In the genomic region with DNA sequence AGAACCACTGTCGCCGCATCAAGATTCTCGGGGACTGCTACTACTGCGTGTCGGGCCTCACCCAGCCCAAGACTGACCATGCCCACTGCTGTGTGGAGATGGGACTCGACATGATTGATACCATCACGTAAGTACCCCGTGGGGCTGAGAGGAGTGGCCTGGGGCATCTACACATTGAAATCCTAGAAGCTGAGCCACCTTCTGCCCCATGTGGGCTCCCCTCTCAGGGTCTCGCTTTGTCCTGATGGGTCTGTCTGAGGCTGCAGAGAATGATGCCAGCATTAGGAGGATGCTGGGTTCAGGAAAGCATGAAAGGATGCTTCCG, we compare ENCODE assay signal across 20 cellular contexts.
DNase-seq lines count a peak whose midpoint lies in the region; ATAC-seq, FAIRE-seq and TF ChIP-seq lines count a peak whose summit lies in the region.
"Had no signal": no experiment of that assay in that cellular context is flagged by ENCODE, and none has a peak within 500 bp of the region (broad histone marks: within the 10 kb centered on the region; RNA-seq: fewer than 3 reads in every experiment).

No MANE protein-coding gene starts in this region.

- WGBS in hepatocyte (ENCODE audit: low lambda C conversion rate, missing lambda C conversion rate): 94% methylated on average over 10 of the region's 10 CpGs
- no CpG with 5 or more reads among the region's 10 CpGs for WGBS in neuronal stem cell (ENCODE audit: extremely low coverage in 2 of 2, insufficient read length in 2 of 2, insufficient replicate concordance in 1 of 2), 2 donors
- WGBS in pancreas, 2 donors: 93 to 95% methylated on average over 10 of the region's 10 CpGs

- H3K27me3 ChIP-seq in Caco-2 (replicated peaks; ENCODE audit: control insufficient read depth, insufficient read depth, low read length) (no peaks in the 10 kb centered on the region), RWPE2 (ENCODE audit: insufficient read depth, poor library complexity, severe bottlenecking) (no peaks in the 10 kb centered on the region), hepatocyte (no peaks in the 10 kb centered on the region), neuronal stem cell (ENCODE audit: control insufficient read depth in 3 of 3, insufficient read depth in 3 of 3, low read depth in 1 of 3, low read length in 3 of 3) (no peaks in the 10 kb centered on the region), colonic mucosa (no peaks in the 10 kb centered on the region), pancreas (no peaks in the 10 kb centered on the region)

- FAIRE-seq in pancreas (lab: Jason Lieb, UNC): no peak
- FAIRE-seq: G401.6, GM12892, GM19239, H1 had no signal

- no TSS peak for BruUV-seq in Caco-2 (replicated peaks; lab: Mats Ljungman, UMichigan)

- no peak for DNase-seq in Caco-2
- peak; percentile 42 for DNase-seq in RWPE2 (ENCODE audit: low spot score)
- DNase-seq in hepatocyte (ENCODE audit: low spot score): no peak
- no peak for DNase-seq in neuronal stem cell (ENCODE audit: low spot score)
- DNase-seq in colonic mucosa: no peak
- no peak for DNase-seq in pancreas
- no peak for DNase-seq in germinal center (ENCODE audit: low spot score)
- DNase-seq: C1 segment of cervical spinal cord; CD4-positive, alpha-beta memory T cell; COR-L47; DMS153; DND-41; GM23248; H7; HCEC 1CT had no signal

- H3K9me2 ChIP-seq in hepatocyte (replicated peaks; ENCODE audit: insufficient read depth): no peaks in the 10 kb centered on the region

- H2BK120ac ChIP-seq in neuronal stem cell (ENCODE audit: low read depth, low read length): no peak overlapping the region

- H3K23ac ChIP-seq in neuronal stem cell (ENCODE audit: low read depth, low read length, poor library complexity): peak overlapping the region; percentile 75

- no peaks in the 10 kb centered on the region for H3K79me2 ChIP-seq in hepatocyte

- H3K4me3 ChIP-seq in Caco-2 (ENCODE audit: low read depth, low read length): no peak overlapping the region
- H3K4me3 ChIP-seq in RWPE2 (ENCODE audit: severe bottlenecking): no peak overlapping the region
- no peak overlapping the region for H3K4me3 ChIP-seq in hepatocyte
- H3K4me3 ChIP-seq in neuronal stem cell (ENCODE audit: low read length in 2 of 2): no peak overlapping the region
- H3K4me3 ChIP-seq in colonic mucosa: no peak overlapping the region
- H3K4me3 ChIP-seq in pancreas: no peak overlapping the region
- H3K4me3 ChIP-seq: GM23248 had no signal

- H3K79me1 ChIP-seq in neuronal stem cell (ENCODE audit: low read depth, low read length): no peaks in the 10 kb centered on the region

- no peaks in the 10 kb centered on the region for H3K27me3 Mint-ChIP-seq in Caco-2 (ENCODE audit: insufficient read depth, unreplicated experiment)

- H3K4ac ChIP-seq in neuronal stem cell (ENCODE audit: low read length): no peak overlapping the region

- no peak overlapping the region for H4K8ac ChIP-seq in neuronal stem cell (ENCODE audit: low read depth, low read length)

- H2AK5ac ChIP-seq in neuronal stem cell (ENCODE audit: low read depth, low read length): no peak overlapping the region

- H3K4me1 Mint-ChIP-seq in Caco-2 (ENCODE audit: low read depth, unreplicated experiment): peaks cover 19% of the 10 kb centered on the region
- H3K4me1 Mint-ChIP-seq: CD4-positive, alpha-beta memory T cell had no signal

- no peak overlapping the region for H3K27ac ChIP-seq in RWPE2 (ENCODE audit: poor library complexity, severe bottlenecking)
- H3K27ac ChIP-seq in hepatocyte: peak overlapping the region; percentile 51
- H3K27ac ChIP-seq in neuronal stem cell (replicated peaks; ENCODE audit: low read length): no peak overlapping the region
- no peak overlapping the region for H3K27ac ChIP-seq in colonic mucosa
- no peak overlapping the region for H3K27ac ChIP-seq in pancreas
- H3K27ac ChIP-seq: GM23248 had no signal

- peak overlapping the region; percentile 56 for H3K27ac Mint-ChIP-seq in Caco-2 (ENCODE audit: unreplicated experiment)
- H3K27ac Mint-ChIP-seq: CD4-positive, alpha-beta memory T cell had no signal

- no peak overlapping the region for H3K18ac ChIP-seq in neuronal stem cell (ENCODE audit: low read length)

- POLR2A ChIA-PET in Caco-2 (lab: Charles Lee): no interaction called here

- H3K4me3 Mint-ChIP-seq in Caco-2 (ENCODE audit: unreplicated experiment): no peak overlapping the region
- H3K4me3 Mint-ChIP-seq: CD4-positive, alpha-beta memory T cell had no signal

- H3K36me3 Mint-ChIP-seq in Caco-2 (ENCODE audit: insufficient read depth, unreplicated experiment): no peaks in the 10 kb centered on the region
- H3K36me3 Mint-ChIP-seq: CD4-positive, alpha-beta memory T cell had no signal

- ATAC-seq in RWPE2 (ENCODE audit: low read depth): no peak
- no peak for ATAC-seq in pancreas
- no peak for ATAC-seq in GM19035 (IDR thresholded peaks at IDR 0.05; ENCODE audit: unreplicated experiment)

- H4K20me1 ChIP-seq in hepatocyte (ENCODE audit: insufficient read depth, poor library complexity, severe bottlenecking): no peaks in the 10 kb centered on the region

- H2BK15ac ChIP-seq in neuronal stem cell (ENCODE audit: low read length): no peak overlapping the region

- TF ChIP-seq CTCF in Caco-2 (IDR thresholded peaks at IDR 0.05; ENCODE audit: insufficient read depth in 1 of 2, low read depth in 1 of 2, low read length in 1 of 2, severe bottlenecking in 1 of 2, unreplicated experiment in 1 of 2): no peak
- TF ChIP-seq CTCF in RWPE2 (IDR thresholded peaks at IDR 0.05; ENCODE audit: poor library complexity, severe bottlenecking): no peak
- TF ChIP-seq CTCF in hepatocyte (IDR thresholded peaks at IDR 0.05; ENCODE audit: poor library complexity): no peak
- TF ChIP-seq CTCF in colonic mucosa (IDR thresholded peaks at IDR 0.05): no peak
- TF ChIP-seq CTCF in pancreas (IDR thresholded peaks at IDR 0.05): no peak

- no peaks in the 10 kb centered on the region for H3K9me3 Mint-ChIP-seq in Caco-2 (ENCODE audit: unreplicated experiment)
- H3K9me3 Mint-ChIP-seq: CD4-positive, alpha-beta memory T cell had no signal

- no peak overlapping the region for H2BK5ac ChIP-seq in neuronal stem cell (ENCODE audit: low read length)

- H3K36me3 ChIP-seq in Caco-2 (ENCODE audit: control insufficient read depth, insufficient read depth, low read length) (no peaks in the 10 kb centered on the region), RWPE2 (ENCODE audit: low read depth) (no peaks in the 10 kb centered on the region), hepatocyte (replicated peaks; ENCODE audit: insufficient read depth, low read depth) (no peaks in the 10 kb centered on the region), neuronal stem cell (replicated peaks in 1 of 2; ENCODE audit: control insufficient read depth in 2 of 2, insufficient read depth in 2 of 2, low read length in 2 of 2) (no peaks in the 10 kb centered on the region), colonic mucosa (no peaks in the 10 kb centered on the region), pancreas (no peaks in the 10 kb centered on the region)

- H3K14ac ChIP-seq in neuronal stem cell (ENCODE audit: low read length): no peak overlapping the region

- CTCF ChIA-PET in Caco-2 (lab: Charles Lee): interaction anchor here (1.0 kb wide), 2 partner anchors 13 to 15 kb away, joined by 3 to 4 read pairs; no protein-coding TSS in a partner anchor

- peaks cover 14% of the 10 kb centered on the region; the same call in 1 of the 2 replicates for H3K4me1 ChIP-seq in Caco-2
- no peaks in the 10 kb centered on the region for H3K4me1 ChIP-seq in RWPE2 (ENCODE audit: insufficient read depth, poor library complexity, severe bottlenecking)
- peaks cover 6% of the 10 kb centered on the region for H3K4me1 ChIP-seq in hepatocyte (ENCODE audit: insufficient read depth)
- H3K4me1 ChIP-seq in neuronal stem cell (ENCODE audit: control insufficient read depth in 2 of 2, insufficient read depth in 1 of 2, low read depth in 1 of 2, low read length in 2 of 2): peaks cover 0 to 2% of the 10 kb centered on the region in 2 donors
- no peaks in the 10 kb centered on the region for H3K4me1 ChIP-seq in colonic mucosa
- no peaks in the 10 kb centered on the region for H3K4me1 ChIP-seq in pancreas

- H2AFZ ChIP-seq in hepatocyte (no peak overlapping the region), neuronal stem cell (ENCODE audit: low read length) (no peak overlapping the region)
- H2AFZ ChIP-seq: GM23248 had no signal

- H3K9ac ChIP-seq in neuronal stem cell (ENCODE audit: low read depth, low read length, poor library complexity) (no peak overlapping the region), colonic mucosa (ENCODE audit: low read depth in 2 of 2, low read length in 2 of 2) (no peak overlapping the region)
- H3K9ac ChIP-seq: GM23248 had no signal

- H3K9me3 ChIP-seq in Caco-2: no peaks in the 10 kb centered on the region
- no peaks in the 10 kb centered on the region for H3K9me3 ChIP-seq in RWPE2 (ENCODE audit: severe bottlenecking)
- H3K9me3 ChIP-seq in hepatocyte (ENCODE audit: low read depth): no peaks in the 10 kb centered on the region
- H3K9me3 ChIP-seq in neuronal stem cell (replicated peaks in 1 of 2; ENCODE audit: control insufficient read depth in 2 of 2, insufficient read depth in 1 of 2, low read depth in 1 of 2, low read length in 2 of 2): no peaks in the 10 kb centered on the region
- no peaks in the 10 kb centered on the region for H3K9me3 ChIP-seq in colonic mucosa
- H3K9me3 ChIP-seq in pancreas: no peaks in the 10 kb centered on the region

- intact Hi-C loops in Caco-2 (cut with micrococcal nuclease; ENCODE audit: unreplicated experiment): no loop called here
- intact Hi-C loops in colonic mucosa (cut with DNase I): no loop called here
- intact Hi-C loops in pancreas (cut with DNase I): no loop called here

- H3K4me2 ChIP-seq in hepatocyte (no peak overlapping the region), neuronal stem cell (ENCODE audit: insufficient read depth, low read length, poor library complexity, severe bottlenecking) (no peak overlapping the region)

- H4K91ac ChIP-seq in neuronal stem cell (ENCODE audit: low read depth, low read length, poor library complexity): no peak overlapping the region

- no peak overlapping the region for H2BK12ac ChIP-seq in neuronal stem cell (ENCODE audit: low read length)
